In the genomic region with DNA sequence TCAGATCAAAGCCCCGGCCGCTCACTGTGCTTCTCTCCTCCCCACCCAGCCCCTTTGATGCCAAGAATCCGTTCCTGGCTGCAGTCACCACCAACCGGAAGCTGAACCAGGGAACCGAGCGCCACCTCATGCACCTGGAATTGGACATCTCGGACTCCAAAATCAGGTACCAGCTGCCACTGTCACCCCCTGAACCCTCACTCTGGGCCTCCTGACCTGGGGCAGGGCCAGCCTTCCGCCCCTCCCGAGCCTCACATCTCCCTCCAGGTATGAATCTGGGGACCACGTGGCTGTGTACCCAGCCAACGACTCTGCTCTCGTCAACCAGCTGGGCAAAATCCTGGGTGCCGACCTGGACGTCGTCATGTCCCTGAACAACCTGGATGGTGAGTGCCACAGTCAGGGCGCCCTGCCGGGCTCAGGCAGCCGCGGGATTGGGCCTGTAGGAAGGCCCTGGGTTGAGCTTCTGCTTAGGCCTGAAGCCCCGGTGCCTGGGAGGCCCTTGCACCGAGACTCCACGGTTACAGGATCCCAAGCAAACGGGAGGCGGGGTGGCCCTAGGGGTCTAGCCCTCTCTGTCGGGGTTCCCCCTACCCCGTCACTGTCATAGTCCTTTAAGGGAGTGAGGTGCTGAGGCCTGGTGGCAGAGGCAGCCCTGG, we compare ENCODE assay signal across 16 cellular contexts. TPM values are rescaled to one million over a fixed set of nuclear protein-coding genes. Genes with fewer than 3 reads are reported as not detected.
A peak's percentile ranks its signal among the peaks of the same experiment; 100 is the strongest.
DNase-seq lines count a peak whose midpoint lies in the region; TF ChIP-seq lines count a peak whose summit lies in the region.
"Had no signal": no experiment of that assay in that cellular context is flagged by ENCODE, and none has a peak within 500 bp of the region (broad histone marks: within the 10 kb centered on the region; RNA-seq: fewer than 3 reads in every experiment).

No MANE protein-coding gene starts in this region.

- no peaks in the 10 kb centered on the region for H3K27me3 Mint-ChIP-seq in chondrocyte (ENCODE audit: low read depth)

- no peak for TF ChIP-seq POLR2A in vagina (IDR thresholded peaks at IDR 0.05)

- intact Hi-C loops in vagina (cut with DNase I), result no loop called here

- H3K9me3 Mint-ChIP-seq in chondrocyte (ENCODE audit: low read depth), result no peaks in the 10 kb centered on the region
- H3K9me3 Mint-ChIP-seq: CD8-positive, alpha-beta T cell had no signal

- TF ChIP-seq CTCF in chondrocyte (IDR thresholded peaks at IDR 0.05) (no peak), osteoblast (IDR thresholded peaks at IDR 0.05; ENCODE audit: extremely low read depth, low read depth, low read length) (no peak), GM10266 (IDR thresholded peaks at IDR 0.05; ENCODE audit: control insufficient read depth, insufficient read depth, low read depth, missing control alignments) (no peak), vagina (IDR thresholded peaks at IDR 0.05) (no peak)

- H3K27ac ChIP-seq in osteoblast (ENCODE audit: low read depth, low read length), result no peak overlapping the region
- no peak overlapping the region for H3K27ac ChIP-seq in vagina

- DNase-seq in D341Med (ENCODE audit: low spot score) (peak; percentile 18), H7 (peak; percentile 61), chondrocyte (ENCODE audit: low spot score) (peak; percentile 87), osteoblast (ENCODE audit: insufficient read length, low spot score, missing footprints) (peak; percentile 91), GM10266 (ENCODE audit: extremely low spot score) (no peak), vagina (ENCODE audit: extremely low spot score in 2 of 2) (no peak)
- DNase-seq in activated CD4-positive, alpha-beta T cell treated with anti-CD3 and anti-CD28 coated beads, Interleukin-2, amount 50 U/mL, for 1 hour, result no peak
- DNase-seq in stimulated activated CD4-positive, alpha-beta T cell treated with anti-CD3 and anti-CD28 coated beads, Interleukin-4, amount 100 ng/mL, for 24 hours, result no peak
- DNase-seq: BE2C; CD8-positive, alpha-beta T cell; DMS79; NCI-H1092; NCI-H2081 treated with DMSO at 0.1 percent for 48 hours; NCI-H510A treated with DMSO at 0.1 percent for 48 hours; NCI-H82; PC-3 had no signal

- H3K4me1 ChIP-seq in osteoblast (ENCODE audit: insufficient read depth, low read length) (no peaks in the 10 kb centered on the region), vagina (peaks cover 19% of the 10 kb centered on the region)

- no peak overlapping the region for H3K27ac Mint-ChIP-seq in chondrocyte (ENCODE audit: unreplicated experiment)
- H3K27ac Mint-ChIP-seq: CD8-positive, alpha-beta T cell had no signal

- H3K79me2 ChIP-seq in osteoblast (ENCODE audit: insufficient read depth, low read length), result no peaks in the 10 kb centered on the region

- H3K4me3 ChIP-seq in H7 (ENCODE audit: insufficient read depth, low read depth, low read length), result no peak overlapping the region
- no peak overlapping the region for H3K4me3 ChIP-seq in osteoblast (ENCODE audit: insufficient read depth, low read length)
- no peak overlapping the region for H3K4me3 ChIP-seq in vagina

- H3K9me3 ChIP-seq in osteoblast (ENCODE audit: low read depth, low read length) (no peaks in the 10 kb centered on the region), vagina (no peaks in the 10 kb centered on the region)
- H3K9me3 ChIP-seq: BE2C had no signal

- no peak overlapping the region for H3K4me2 ChIP-seq in osteoblast (ENCODE audit: insufficient read depth, low read length)

- H4K20me1 ChIP-seq in osteoblast (ENCODE audit: insufficient read depth, low read length), result no peaks in the 10 kb centered on the region

- H3K36me3 ChIP-seq in H7 (replicated peaks; ENCODE audit: control insufficient read depth, insufficient read depth, low read length) (peaks cover 20% of the 10 kb centered on the region), osteoblast (ENCODE audit: insufficient read depth, low read length) (peaks cover 16% of the 10 kb centered on the region), vagina (peaks cover 0 to 78% of the 10 kb centered on the region in 2 donors)

- peaks cover 15% of the 10 kb centered on the region for H3K36me3 Mint-ChIP-seq in chondrocyte (ENCODE audit: low read depth)

- no peak overlapping the region for H2AFZ ChIP-seq in osteoblast (ENCODE audit: low read length)

- H3K27me3 ChIP-seq in H7 (ENCODE audit: control insufficient read depth, insufficient read depth, low read length) (no peaks in the 10 kb centered on the region), osteoblast (ENCODE audit: insufficient read depth, low read length) (no peaks in the 10 kb centered on the region), vagina (no peaks in the 10 kb centered on the region)
- H3K27me3 ChIP-seq: BE2C had no signal

- H3K4me3 Mint-ChIP-seq in chondrocyte (ENCODE audit: unreplicated experiment), result no peak overlapping the region
- H3K4me3 Mint-ChIP-seq: CD8-positive, alpha-beta T cell had no signal

- peaks cover 4% of the 10 kb centered on the region for H3K4me1 Mint-ChIP-seq in chondrocyte (ENCODE audit: low read depth)

RNA-seq across cellular contexts. Expression of gene TMEM120A, which starts 10.8 kb away (rescaled TPM):
- total RNA-seq in H7 (2014; rRNA removed; shearing (Covaris generic)), result 11.0 and 12.8 TPM in 2 replicates
- 28.8 to 36.0 TPM (median 30.6 TPM) in 3 replicates for total RNA-seq in chondrocyte
- total RNA-seq in osteoblast, result 25.3 and 32.1 TPM in 2 replicates
- 45.9 TPM for total RNA-seq in vagina

Comparison
In these comparisons a context has a peak if more than half of its experiments do, and no peak if none do; other contexts are left out.
1. DNase-seq: peak in D341Med (single experiment), H7 (single experiment), chondrocyte (single experiment) and osteoblast (single experiment); none in activated CD4-positive, alpha-beta T cell treated with anti-CD3 and anti-CD28 coated beads, Interleukin-2, amount 50 U/mL, for 1 hour (single experiment), GM10266 (single experiment), vagina (0 of 2) and stimulated activated CD4-positive, alpha-beta T cell treated with anti-CD3 and anti-CD28 coated beads, Interleukin-4, amount 100 ng/mL, for 24 hours (single experiment).